In genomic region chr10:125136087-125136486, GRCh38 we compare ENCODE assay signal across 1 cellular context.
TF ChIP-seq lines count a peak whose summit lies in the region.

No MANE protein-coding gene starts in this region.

TF ChIP-seq in WTC11, 78 proteins besides CTCF, POLR2A, EP300 and RAD21 (continued from another document):
- no peak for TF ChIP-seq HMGA2 (CRISPR knock-in tag; IDR thresholded peaks at IDR 0.05)
- no peak for TF ChIP-seq FOXP1 (CRISPR knock-in tag; IDR thresholded peaks at IDR 0.05; ENCODE audit: borderline replicate concordance)
- TF ChIP-seq NR2C2 (CRISPR knock-in tag; IDR thresholded peaks at IDR 0.05) = no peak
- TF ChIP-seq, protein P1, sequence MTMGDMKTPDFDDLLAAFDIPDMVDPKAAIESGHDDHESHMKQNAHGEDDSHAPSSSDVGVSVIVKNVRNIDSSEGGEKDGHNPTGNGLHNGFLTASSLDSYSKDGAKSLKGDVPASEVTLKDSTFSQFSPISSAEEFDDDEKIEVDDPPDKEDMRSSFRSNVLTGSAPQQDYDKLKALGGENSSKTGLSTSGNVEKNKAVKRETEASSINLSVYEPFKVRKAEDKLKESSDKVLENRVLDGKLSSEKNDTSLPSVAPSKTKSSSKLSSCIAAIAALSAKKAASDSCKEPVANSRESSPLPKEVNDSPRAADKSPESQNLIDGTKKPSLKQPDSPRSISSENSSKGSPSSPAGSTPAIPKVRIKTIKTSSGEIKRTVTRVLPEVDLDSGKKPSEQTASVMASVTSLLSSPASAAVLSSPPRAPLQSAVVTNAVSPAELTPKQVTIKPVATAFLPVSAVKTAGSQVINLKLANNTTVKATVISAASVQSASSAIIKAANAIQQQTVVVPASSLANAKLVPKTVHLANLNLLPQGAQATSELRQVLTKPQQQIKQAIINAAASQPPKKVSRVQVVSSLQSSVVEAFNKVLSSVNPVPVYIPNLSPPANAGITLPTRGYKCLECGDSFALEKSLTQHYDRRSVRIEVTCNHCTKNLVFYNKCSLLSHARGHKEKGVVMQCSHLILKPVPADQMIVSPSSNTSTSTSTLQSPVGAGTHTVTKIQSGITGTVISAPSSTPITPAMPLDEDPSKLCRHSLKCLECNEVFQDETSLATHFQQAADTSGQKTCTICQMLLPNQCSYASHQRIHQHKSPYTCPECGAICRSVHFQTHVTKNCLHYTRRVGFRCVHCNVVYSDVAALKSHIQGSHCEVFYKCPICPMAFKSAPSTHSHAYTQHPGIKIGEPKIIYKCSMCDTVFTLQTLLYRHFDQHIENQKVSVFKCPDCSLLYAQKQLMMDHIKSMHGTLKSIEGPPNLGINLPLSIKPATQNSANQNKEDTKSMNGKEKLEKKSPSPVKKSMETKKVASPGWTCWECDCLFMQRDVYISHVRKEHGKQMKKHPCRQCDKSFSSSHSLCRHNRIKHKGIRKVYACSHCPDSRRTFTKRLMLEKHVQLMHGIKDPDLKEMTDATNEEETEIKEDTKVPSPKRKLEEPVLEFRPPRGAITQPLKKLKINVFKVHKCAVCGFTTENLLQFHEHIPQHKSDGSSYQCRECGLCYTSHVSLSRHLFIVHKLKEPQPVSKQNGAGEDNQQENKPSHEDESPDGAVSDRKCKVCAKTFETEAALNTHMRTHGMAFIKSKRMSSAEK (CRISPR knock-in tag; IDR thresholded peaks at IDR 0.05; ENCODE audit: borderline replicate concordance) = no peak
- no peak for TF ChIP-seq PRRX2 (CRISPR knock-in tag; IDR thresholded peaks at IDR 0.05)
- no peak for TF ChIP-seq NFYB (CRISPR knock-in tag; conservative IDR thresholded peaks at IDR 0.05; ENCODE audit: low read depth)
- TF ChIP-seq ZNF671 (CRISPR knock-in tag; IDR thresholded peaks at IDR 0.05) = no peak
